In genomic region chr5:72641164-72641563, GRCh38 we compare ENCODE assay signal across 34 cellular contexts.
"Had no signal": no experiment of that assay in that cellular context is flagged by ENCODE, and none has a peak within 500 bp of the region (broad histone marks: within the 10 kb centered on the region; RNA-seq: fewer than 3 reads in every experiment).

No MANE protein-coding gene starts in this region.

- FAIRE-seq: astrocyte, bronchial epithelial cell had no signal

- H3K9me3 ChIP-seq: adrenal gland, ascending aorta, body of pancreas, breast epithelium had no signal

- H3K36me3 ChIP-seq: adrenal gland, ascending aorta, brain microvascular endothelial cell, breast epithelium, cardiac muscle cell had no signal

- H3K27me3 ChIP-seq: adrenal gland, ascending aorta, body of pancreas, brain microvascular endothelial cell, breast epithelium, cardiac muscle cell had no signal

- ATAC-seq: activated naive CD4-positive, alpha-beta T cell treated with anti-CD3 and anti-CD28 coated beads, Interleukin-2, amount 50 U/mL, for 72 hours; activated naive CD8-positive, alpha-beta T cell treated with anti-CD3 and anti-CD28 coated beads, Interleukin-2, amount 50 U/mL, for 24 hours; activated T-cell treated with anti-CD3 and anti-CD28 coated beads, Interleukin-2, amount 50 U/mL, for 4 hours; activated T-cell treated with anti-CD3 and anti-CD28 coated beads, Interleukin-2, amount 50 U/mL, for 72 hours; activated T-helper 17 cell treated with anti-CD3 and anti-CD28 coated beads, Interleukin-2, amount 50 U/mL, for 72 hours; body of pancreas had no signal

- H3K27ac ChIP-seq: adrenal gland, ascending aorta, body of pancreas, brain microvascular endothelial cell, breast epithelium, cardiac muscle cell had no signal

- H3K4me1 ChIP-seq: adrenal gland, ascending aorta, body of pancreas, breast epithelium had no signal

- DNase-seq: activated effector memory CD4-positive, alpha-beta T cell treated with anti-CD3 and anti-CD28 coated beads, Interleukin-2, amount 50 U/mL, for 16 hours; activated effector memory CD4-positive, alpha-beta T cell treated with Interleukin-2 at 50 U/mL for 16 hours; activated gamma-delta T cell; activated gamma-delta T cell treated with Interleukin-2 at 50 U/mL for 16 hours; activated naive CD4-positive, alpha-beta T cell; activated naive CD4-positive, alpha-beta T cell treated with anti-CD3 and anti-CD28 coated beads for 36 hours; activated naive CD4-positive, alpha-beta T cell treated with anti-CD3 and anti-CD28 coated beads, Interleukin-2, amount 10 ng/mL, durations not matched to agents 7 days and 5 days; activated naive CD4-positive, alpha-beta T cell treated with anti-CD3 and anti-CD28 coated beads, Interleukin-2, amount 50 U/mL, for 16 hours; activated naive CD4-positive, alpha-beta T cell treated with Interleukin-2 at 50 U/mL for 16 hours; activated naive CD8-positive, alpha-beta T cell treated with anti-CD3 and anti-CD28 coated beads for 36 hours; activated naive CD8-positive, alpha-beta T cell treated with anti-CD3 and anti-CD28 coated beads, Interleukin-2, amount 10 ng/mL, durations not matched to agents 7 days and 5 days; activated naive CD8-positive, alpha-beta T cell treated with anti-CD3 and anti-CD28 coated beads, Interleukin-2, amount 50 U/mL, for 24 hours; activated T-cell treated with anti-CD3 and anti-CD28 coated beads, Interleukin-2, amount 50 U/mL, for 1 hour; activated T-cell treated with anti-CD3 and anti-CD28 coated beads, Interleukin-2, amount 50 U/mL, for 24 hours; activated T-cell treated with anti-CD3 and anti-CD28 coated beads, Interleukin-2, amount 50 U/mL, for 4 hours; activated T-cell treated with anti-CD3 and anti-CD28 coated beads, Interleukin-2, amount 50 U/mL, for 48 hours; activated T-cell treated with anti-CD3 and anti-CD28 coated beads, Interleukin-2, amount 50 U/mL, for 72 hours; adrenal gland; amniotic stem cell; amygdala; anterior cingulate cortex; aorta; body of pancreas; brain microvascular endothelial cell; caudate nucleus; central memory CD4-positive, alpha-beta T cell; cerebellar nuclear complex had no signal

- H3K4me3 ChIP-seq: adrenal gland, ascending aorta, body of pancreas, breast epithelium, cardiac muscle cell had no signal
